12 cellular contexts compared by ENCODE assay signal in genomic region chr6:100504786-100505737, GRCh38. TPM values are rescaled to one million over a fixed set of nuclear protein-coding genes. Genes with fewer than 3 reads are reported as not detected.
DNase-seq lines count a peak whose midpoint lies in the region; ATAC-seq, FAIRE-seq and TF ChIP-seq lines count a peak whose summit lies in the region.
"Had no signal": no experiment of that assay in that cellular context is flagged by ENCODE, and none has a peak within 500 bp of the region (broad histone marks: within the 10 kb centered on the region; RNA-seq: fewer than 3 reads in every experiment).

No MANE protein-coding gene starts in this region.

- CTCF ChIA-PET in K562 (lab: Yijun Ruan, JAX; ENCODE audit: low intra/inter-chr PET ratio), result no interaction called here

- H4K20me1 ChIP-seq in K562 (replicated peaks; ENCODE audit: control insufficient read depth, insufficient read depth, low read length), result no peaks in the 10 kb centered on the region

- H3K79me1 ChIP-seq in mesendoderm (ENCODE audit: low read length), result no peaks in the 10 kb centered on the region

- peak; percentile 63 for ATAC-seq in HG03039 (IDR thresholded peaks at IDR 0.05; ENCODE audit: unreplicated experiment)
- ATAC-seq in K562, result peak; percentile 60
- no peak for ATAC-seq in GM19324 (IDR thresholded peaks at IDR 0.05; ENCODE audit: low FRiP score, unreplicated experiment)
- ATAC-seq in omental fat pad (ENCODE audit: low FRiP score), result no peak

- H4K8ac ChIP-seq in mesendoderm (ENCODE audit: low read depth, low read length), result no peak overlapping the region

- WGBS in K562 (ENCODE audit: insufficient coverage, low coverage, missing lambda C conversion rate), result 21% methylated on average over 6 of the region's 6 CpGs
- no CpG with 5 or more reads among the region's 6 CpGs for WGBS in mesendoderm (ENCODE audit: extremely low coverage, insufficient coverage, low lambda C conversion rate)

- TF ChIP-seq RAD21 in K562 (CRISPR knock-in tag; conservative IDR thresholded peaks at IDR 0.05 in 1 of 2, IDR thresholded peaks at IDR 0.05 in 1 of 2), result no peak

- H3K27me3 ChIP-seq in K562 (ENCODE audit: control insufficient read depth in 2 of 2, insufficient read depth in 2 of 2, low read length in 2 of 2), result no peaks in the 10 kb centered on the region
- H3K27me3 ChIP-seq in mesendoderm (ENCODE audit: insufficient read depth, low read length, poor library complexity), result no peaks in the 10 kb centered on the region
- H3K27me3 ChIP-seq in vagina, result no peaks in the 10 kb centered on the region
- H3K27me3 ChIP-seq: suprapubic skin had no signal

- peak; percentile 92 for DNase-seq in EL
- DNase-seq in K562 (ENCODE audit: extremely low read depth in 1 of 4, low spot score in 3 of 4), result no peak
- DNase-seq in mesendoderm, result peak; percentile 33
- DNase-seq in T-helper 1 cell, result no peak
- no peak for DNase-seq in omental fat pad (ENCODE audit: low spot score)
- no peak for DNase-seq in vagina (ENCODE audit: extremely low spot score in 2 of 2)
- DNase-seq: NCI-H2227 treated with DMSO at 0.1 percent for 48 hours had no signal

- TF ChIP-seq POLR2A in K562 (conservative IDR thresholded peaks at IDR 0.05) (no peak), vagina (IDR thresholded peaks at IDR 0.05) (no peak)

- H3K23ac ChIP-seq in mesendoderm (ENCODE audit: low read length), result no peak overlapping the region

- intact Hi-C loops in K562 (cut with micrococcal nuclease) (no loop called here), vagina (cut with DNase I) (no loop called here)

- H4K5ac ChIP-seq in mesendoderm (ENCODE audit: low read length), result no peak overlapping the region

- H3K9ac ChIP-seq in K562 (ENCODE audit: insufficient read depth in 1 of 2, low read depth in 2 of 2, low read length in 2 of 2), result no peak overlapping the region
- H3K9ac ChIP-seq in mesendoderm (ENCODE audit: low read length), result no peak overlapping the region

- H3K9me1 ChIP-seq in K562 (ENCODE audit: control insufficient read depth, insufficient read depth, low read length), result no peaks in the 10 kb centered on the region

- peaks cover 3% of the 10 kb centered on the region; the same call in 1 of the 3 replicates for H3K36me3 ChIP-seq in K562 (ENCODE audit: control insufficient read depth, insufficient read depth, low read length)
- H3K36me3 ChIP-seq in mesendoderm (ENCODE audit: control insufficient read depth, insufficient read depth, low read length), result no peaks in the 10 kb centered on the region
- peaks cover 0 to 13% of the 10 kb centered on the region in 2 donors for H3K36me3 ChIP-seq in vagina

- no TSS peak for BruUV-seq in K562 (replicated peaks; lab: Mats Ljungman, UMichigan)

- H2BK15ac ChIP-seq in mesendoderm (replicated peaks; ENCODE audit: low read depth), result no peak overlapping the region

- no peak overlapping the region for H2AFZ ChIP-seq in K562 (ENCODE audit: low read depth, low read length)

- no peak overlapping the region for H3K18ac ChIP-seq in mesendoderm (ENCODE audit: low read length)

- H3K56ac ChIP-seq in mesendoderm (ENCODE audit: low read length), result no peak overlapping the region

- in situ Hi-C loops in K562 (cut with MboI), result no loop called here

- no peak overlapping the region for H3K4me3 ChIP-seq in K562
- no peak overlapping the region for H3K4me3 ChIP-seq in mesendoderm (ENCODE audit: low read length)
- no peak overlapping the region for H3K4me3 ChIP-seq in vagina
- H3K4me3 ChIP-seq: skin epidermis, suprapubic skin had no signal

- no peak overlapping the region for H3K4ac ChIP-seq in mesendoderm (ENCODE audit: low read depth, low read length)

- TF ChIP-seq EP300 in K562 (IDR thresholded peaks at IDR 0.05; ENCODE audit: low read length), result no peak

- no peaks in the 10 kb centered on the region for H3K4me1 ChIP-seq in K562 (replicated peaks in 1 of 2; ENCODE audit: control insufficient read depth in 2 of 2, insufficient read depth in 2 of 2, low read length in 2 of 2)
- H3K4me1 ChIP-seq in mesendoderm (ENCODE audit: control insufficient read depth, low read depth, low read length), result no peaks in the 10 kb centered on the region
- H3K4me1 ChIP-seq in vagina, result no peaks in the 10 kb centered on the region
- H3K4me1 ChIP-seq: suprapubic skin had no signal

- H3K4me2 ChIP-seq in K562 (ENCODE audit: insufficient read depth, low read length), result no peak overlapping the region
- no peak overlapping the region for H3K4me2 ChIP-seq in mesendoderm (ENCODE audit: low read length)

- H3K9me3 ChIP-seq in K562 (replicated peaks; ENCODE audit: control insufficient read depth, insufficient read depth, low read depth, low read length) (no peaks in the 10 kb centered on the region), vagina (no peaks in the 10 kb centered on the region)
- H3K9me3 ChIP-seq: suprapubic skin had no signal

- POLR2A ChIA-PET in K562 (lab: Yijun Ruan, JAX), result no interaction called here

- H3K27ac ChIP-seq in K562 (ENCODE audit: extremely low read depth, low read depth, low read length) (no peak overlapping the region), mesendoderm (ENCODE audit: low read depth, low read length) (no peak overlapping the region), vagina (no peak overlapping the region)
- H3K27ac ChIP-seq: suprapubic skin had no signal

- no peak for TF ChIP-seq CTCF in K562 (IDR thresholded peaks at IDR 0.05 in 2 of 3, conservative IDR thresholded peaks at IDR 0.05 in 1 of 3; ENCODE audit: insufficient read depth in 2 of 3, low read depth in 1 of 3, low read length in 3 of 3)
- TF ChIP-seq CTCF in omental fat pad (IDR thresholded peaks at IDR 0.05), result no peak
- TF ChIP-seq CTCF in vagina (IDR thresholded peaks at IDR 0.05), result no peak

- no peak overlapping the region for H2AK5ac ChIP-seq in mesendoderm (ENCODE audit: low read length)

- H3K79me2 ChIP-seq in K562 (ENCODE audit: control insufficient read depth, insufficient read depth, low read length) (no peaks in the 10 kb centered on the region), mesendoderm (ENCODE audit: control insufficient read depth, insufficient read depth, low read length) (no peaks in the 10 kb centered on the region)

- no peak overlapping the region for H2BK120ac ChIP-seq in mesendoderm (ENCODE audit: low read depth, low read length)

- no peak overlapping the region for H2BK5ac ChIP-seq in mesendoderm (ENCODE audit: low read length)

- FAIRE-seq in K562 (lab: Jason Lieb, UNC), result no peak
- FAIRE-seq: TTC549 had no signal

TF ChIP-seq in K562, 482 proteins besides CTCF, POLR2A, EP300 and RAD21 (continues in another document):
- TF ChIP-seq REST (CRISPR knock-in tag; IDR thresholded peaks at IDR 0.05; ENCODE audit: low read depth), result no peak
- no peak for TF ChIP-seq FOXP1 (CRISPR knock-in tag; IDR thresholded peaks at IDR 0.05)

RNA-seq across cellular contexts. Expression of gene SIM1, which starts 40.3 kb away (rescaled TPM):
- total RNA-seq in K562 (2011; cell fraction: chromatin; rRNA removed; ENCODE audit: low replicate concordance), result not detected in 2 replicates
- total RNA-seq in K562 (2011; cell fraction: nucleolus; rRNA removed), result not detected in 2 replicates
- total RNA-seq in K562 (2011; cell fraction: nucleoplasm; rRNA removed), result not detected in 2 replicates
- total RNA-seq in K562 (2014; rRNA removed) (not detected in 2 replicates), K562 (2014; rRNA removed; fragmentation: Illumina TruSeq; extraction: Trizol) (not detected in 2 replicates), K562 (2015; rRNA removed; fragmentation: Illumina TruSeq; extraction: Trizol) (not detected in 2 replicates), K562 (2021) (not detected in 2 replicates), omental fat pad (under 1 TPM in 1 of 4 donors, not detected in 3; 0.32 TPM), vagina (not detected)
- polyA plus RNA-seq in K562 (2011; rRNA removed) (not detected in 2 replicates), K562 (2014; fragmentation: Illumina TruSeq; extraction: Trizol) (not detected in 2 replicates), K562 (2014; fragmentation: Nextera tagmentation; extraction: Ambion mirVana) (not detected), K562 (2014; rRNA removed) (not detected in 2 replicates)
- polyA plus RNA-seq in K562 (2011; cell fraction: cytosol; rRNA removed), result not detected in 2 replicates
- polyA plus RNA-seq in K562 (2011; cell fraction: nucleus; rRNA removed), result not detected in 2 replicates
- polyA plus RNA-seq in K562 (2012), result not detected in 2 replicates
- polyA minus RNA-seq in K562 (2011; rRNA and poly(A)+ RNA removed), result not detected in 2 replicates
- polyA minus RNA-seq in K562 (2011; cell fraction: cytosol; rRNA and poly(A)+ RNA removed), result not detected in 2 replicates
- polyA minus RNA-seq in K562 (2011; cell fraction: nucleus; rRNA and poly(A)+ RNA removed), result not detected in 2 replicates
- 0.06 TPM for polyA plus RNA-seq in mesendoderm (2013, experiment 1 of 2)
- polyA plus RNA-seq in mesendoderm (2013, experiment 2 of 2), result 0.06 TPM

Comparison
In these comparisons a context has a peak if more than half of its experiments do, and no peak if none do; other contexts are left out.
1. DNase-seq: peak in EL (single experiment) and mesendoderm (single experiment); none in K562 (0 of 4), T-helper 1 cell (0 of 5), omental fat pad (single experiment) and vagina (0 of 2).
2. ATAC-seq: peak in HG03039 (single experiment) and K562 (single experiment); none in GM19324 (single experiment) and omental fat pad (single experiment).